In genomic region chr18:7566244-7566586, GRCh38 we compare ENCODE assay signal across 8 cellular contexts. TPM values are rescaled to one million over a fixed set of nuclear protein-coding genes. Genes with fewer than 3 reads are reported as not detected.
DNase-seq lines count a peak whose midpoint lies in the region; ATAC-seq and TF ChIP-seq lines count a peak whose summit lies in the region.

No MANE protein-coding gene starts in this region.

- POLR2A ChIA-PET in activated B cell treated with CpG ODN at 0.5 μM for 24 hours (lab: Charles Lee): no interaction called here

- peak overlapping the region; percentile 48 for H3K27ac ChIP-seq in foreskin keratinocyte

- H3K27me3 Mint-ChIP-seq in activated B cell treated with CpG ODN at 0.5 μM for 24 hours (peaks cover 42% of the 10 kb centered on the region), progenitor cell of endocrine pancreas (peaks cover 17% of the 10 kb centered on the region)

- DNase-seq in activated B cell treated with CpG ODN at 0.5 μM for 24 hours (no peak), foreskin keratinocyte (no peak), progenitor cell of endocrine pancreas (ENCODE audit: low spot score, unreplicated experiment) (no peak), AML-193 (lab: John Stamatoyannopoulos, UW) (no peak), kidney tubule cell (ENCODE audit: low spot score) (no peak)

- H3K27ac Mint-ChIP-seq in activated B cell treated with CpG ODN at 0.5 μM for 24 hours (no peak overlapping the region), progenitor cell of endocrine pancreas (no peak overlapping the region)

- H3K27me3 ChIP-seq in foreskin keratinocyte: peaks cover 8% of the 10 kb centered on the region

- no peak for TF ChIP-seq CTCF in activated B cell treated with CpG ODN at 0.5 μM for 24 hours (IDR thresholded peaks at IDR 0.05)
- no peak for TF ChIP-seq CTCF in foreskin keratinocyte (conservative IDR thresholded peaks at IDR 0.05)
- no peak for TF ChIP-seq CTCF in progenitor cell of endocrine pancreas (IDR thresholded peaks at IDR 0.05; ENCODE audit: unreplicated experiment)

- H3K9me3 Mint-ChIP-seq in activated B cell treated with CpG ODN at 0.5 μM for 24 hours (peaks cover 6% of the 10 kb centered on the region), progenitor cell of endocrine pancreas (ENCODE audit: low read depth) (no peaks in the 10 kb centered on the region)

- H3K4me3 Mint-ChIP-seq in activated B cell treated with CpG ODN at 0.5 μM for 24 hours: peak overlapping the region; percentile 48
- peak overlapping the region; percentile 76 for H3K4me3 Mint-ChIP-seq in progenitor cell of endocrine pancreas (ENCODE audit: low read depth)

- intact Hi-C loops in activated B cell treated with CpG ODN at 0.5 μM for 24 hours (cut with micrococcal nuclease): no loop called here

- CTCF ChIA-PET in activated B cell treated with CpG ODN at 0.5 μM for 24 hours (lab: Charles Lee): no interaction called here

- H3K36me3 Mint-ChIP-seq in activated B cell treated with CpG ODN at 0.5 μM for 24 hours (ENCODE audit: low read depth) (no peaks in the 10 kb centered on the region), progenitor cell of endocrine pancreas (ENCODE audit: insufficient read depth) (no peaks in the 10 kb centered on the region)

- H3K4me1 ChIP-seq in foreskin keratinocyte: peaks cover 11% of the 10 kb centered on the region

- H3K4me1 Mint-ChIP-seq in activated B cell treated with CpG ODN at 0.5 μM for 24 hours: peaks cover 4% of the 10 kb centered on the region
- H3K4me1 Mint-ChIP-seq in progenitor cell of endocrine pancreas (ENCODE audit: low read depth): peaks cover 8% of the 10 kb centered on the region

- ATAC-seq in GM18511 (IDR thresholded peaks at IDR 0.05; ENCODE audit: unreplicated experiment) (peak; percentile 10), activated B cell treated with CpG ODN at 0.5 μM for 24 hours (ENCODE audit: low read depth) (no peak), foreskin keratinocyte (no peak), HG02623 (IDR thresholded peaks at IDR 0.05; ENCODE audit: unreplicated experiment) (no peak), GM21526 (IDR thresholded peaks at IDR 0.05; ENCODE audit: low FRiP score, unreplicated experiment) (no peak)

RNA-seq across cellular contexts. Expression of gene PTPRM, which starts 0.9 kb away (rescaled TPM):
- total RNA-seq in activated B cell treated with CpG ODN at 0.5 μM for 24 hours (0.64 and 1.00 TPM in 2 replicates), foreskin keratinocyte (8.4 and 17.9 TPM in 2 replicates), progenitor cell of endocrine pancreas (22.4 and 23.2 TPM in 2 replicates)
- polyA plus RNA-seq in foreskin keratinocyte: 6.2 and 9.7 TPM in 2 replicates
